11 cellular contexts compared by ENCODE assay signal in the genomic region with DNA sequence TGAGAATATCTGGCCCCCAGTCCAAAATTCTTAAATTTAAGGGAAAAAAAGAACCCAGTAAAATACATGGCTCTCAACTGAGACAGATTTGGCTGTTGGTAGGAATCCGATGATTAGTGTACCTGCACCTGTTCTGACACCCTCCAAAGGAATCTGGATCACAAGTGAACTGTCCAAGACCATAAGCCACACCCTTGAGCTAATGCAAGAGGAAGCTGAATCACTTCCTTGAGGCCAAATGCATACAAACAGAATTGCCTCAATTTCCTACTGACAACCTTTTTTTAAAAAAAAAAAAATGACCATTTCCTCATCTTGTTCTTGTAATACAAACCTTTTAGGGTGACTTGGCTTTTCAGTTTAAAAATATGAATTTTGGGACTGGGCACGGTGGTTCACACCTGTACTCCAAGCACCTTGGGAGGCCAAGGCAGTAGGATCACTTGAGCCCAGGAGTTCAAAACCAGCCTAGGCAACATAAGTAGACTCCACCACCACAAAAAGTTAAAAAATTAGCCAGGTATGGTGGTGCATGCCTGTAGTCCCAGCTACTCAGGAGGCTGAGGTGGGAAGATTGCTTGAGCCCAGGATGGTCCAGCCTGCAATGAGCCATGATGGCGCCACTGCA. TPM values are rescaled to one million over a fixed set of nuclear protein-coding genes. Genes with fewer than 3 reads are reported as not detected.
DNase-seq lines count a peak whose midpoint lies in the region; ATAC-seq and TF ChIP-seq lines count a peak whose summit lies in the region.
"Had no signal": no experiment of that assay in that cellular context is flagged by ENCODE, and none has a peak within 500 bp of the region (broad histone marks: within the 10 kb centered on the region; RNA-seq: fewer than 3 reads in every experiment).

No MANE protein-coding gene starts in this region.

- H3K4me3 ChIP-seq in NB4 (ENCODE audit: low read depth, low read length) (no peak overlapping the region), choroid plexus epithelial cell (ENCODE audit: low read depth, low read length) (no peak overlapping the region), thyroid gland (replicated peaks in 1 of 3) (no peak overlapping the region)

- H3K4me3 Mint-ChIP-seq in Calu3 (ENCODE audit: low read depth, unreplicated experiment): no peak overlapping the region

- ATAC-seq in GM19455 (IDR thresholded peaks at IDR 0.05; ENCODE audit: unreplicated experiment) (no peak), GM18873 (IDR thresholded peaks at IDR 0.05; ENCODE audit: low FRiP score, unreplicated experiment) (no peak)

- H3K4me1 ChIP-seq in thyroid gland: no peaks in the 10 kb centered on the region

- TF ChIP-seq POLR2A in NB4 (IDR thresholded peaks at IDR 0.05; ENCODE audit: extremely low read depth, insufficient read length) (no peak), thyroid gland (IDR thresholded peaks at IDR 0.05) (no peak)

- H3K27me3 ChIP-seq in thyroid gland: no peaks in the 10 kb centered on the region

- peak; percentile 51 for DNase-seq in Calu3
- DNase-seq in NB4 (ENCODE audit: low read depth): peak; percentile 86
- peak; percentile 61 for DNase-seq in choroid plexus epithelial cell (ENCODE audit: low read depth)
- peak; percentile 77 for DNase-seq in myocyte (ENCODE audit: low read depth)
- no peak for DNase-seq in thyroid gland
- DNase-seq in effector CD8-positive, alpha-beta T cell (lab: John Stamatoyannopoulos, UW): no peak
- DNase-seq: DMS153, NCI-H446 treated with DMSO at 0.1 percent for 48 hours had no signal

- H3K36me3 Mint-ChIP-seq in Calu3 (ENCODE audit: insufficient read depth, unreplicated experiment): no peaks in the 10 kb centered on the region

- no peaks in the 10 kb centered on the region for H3K9me3 Mint-ChIP-seq in Calu3 (ENCODE audit: low read depth, unreplicated experiment)

- no peaks in the 10 kb centered on the region for H3K9me3 ChIP-seq in thyroid gland

- peak overlapping the region; percentile 69 for H3K27ac Mint-ChIP-seq in Calu3 (ENCODE audit: unreplicated experiment)

- H3K27me3 Mint-ChIP-seq in Calu3 (ENCODE audit: unreplicated experiment): no peaks in the 10 kb centered on the region

- no peak overlapping the region for H3K27ac ChIP-seq in thyroid gland
- H3K27ac ChIP-seq: VCaP had no signal

- no TSS peak for BruUV-seq in Calu3 (replicated peaks; lab: Mats Ljungman, UMichigan)

- intact Hi-C loops in Calu3 (cut with micrococcal nuclease; ENCODE audit: unreplicated experiment) (loop anchor here (1.0 kb wide), 1 partner anchor 11 kb away; no protein-coding TSS in a partner anchor), thyroid gland (cut with DNase I) (no loop called here)

- H3K4me1 Mint-ChIP-seq in Calu3 (ENCODE audit: low read depth, unreplicated experiment): peaks cover 17% of the 10 kb centered on the region

- 78 to 85% methylated on average over 3 of the region's 3 CpGs for WGBS in thyroid gland, 2 donors

- H3K36me3 ChIP-seq in thyroid gland: no peaks in the 10 kb centered on the region

- CTCF ChIA-PET in Calu3 (lab: Charles Lee): interaction anchor here (0.6 kb wide), 1 partner anchor 29 kb away, joined by 3 read pairs; no protein-coding TSS in a partner anchor

- no peak for TF ChIP-seq CTCF in Calu3 (IDR thresholded peaks at IDR 0.05; ENCODE audit: unreplicated experiment)
- TF ChIP-seq CTCF in NB4 (IDR thresholded peaks at IDR 0.05; ENCODE audit: low read depth, low read length): no peak
- no peak for TF ChIP-seq CTCF in choroid plexus epithelial cell (conservative IDR thresholded peaks at IDR 0.05; ENCODE audit: low read depth, low read length)
- no peak for TF ChIP-seq CTCF in thyroid gland (IDR thresholded peaks at IDR 0.05)

RNA-seq across cellular contexts. Expression of gene FBXL5, which starts 10.7 kb away (rescaled TPM):
- total RNA-seq in Calu3 (2022) (26.4 and 27.0 TPM in 2 replicates), myocyte (128 and 146 TPM in 2 replicates), thyroid gland (100 to 1,000 TPM; 154 to 246 (median 212) TPM)
- 38.6 TPM for polyA plus RNA-seq in myocyte (2012)

RNA-seq across cellular contexts. Expression of gene FAM200B, which starts 15.8 kb away (rescaled TPM):
- total RNA-seq in Calu3 (2022): 18.6 and 22.6 TPM in 2 replicates
- total RNA-seq in myocyte: 27.8 and 36.1 TPM in 2 replicates
- polyA plus RNA-seq in myocyte (2012): 47.6 TPM
- 10 to 100 TPM; 62.4 to 85.6 (median 73.2) TPM for total RNA-seq in thyroid gland

RNA-seq across cellular contexts. Expression of gene BST1, which starts 37.0 kb away (rescaled TPM):
- total RNA-seq in Calu3 (2022) (4.7 and 6.0 TPM in 2 replicates), myocyte (0.88 and 1.4 TPM in 2 replicates), thyroid gland (1 to 10 TPM; 2.0 to 7.5 (median 5.5) TPM)
- polyA plus RNA-seq in myocyte (2012): 0.78 TPM

Comparison
In these comparisons a context has a peak if more than half of its experiments do, and no peak if none do; other contexts are left out.
1. DNase-seq: peak in Calu3 (single experiment), NB4 (single experiment), choroid plexus epithelial cell (single experiment) and myocyte (single experiment); none in thyroid gland (0 of 2) and effector CD8-positive, alpha-beta T cell (single experiment).